In the genomic region with DNA sequence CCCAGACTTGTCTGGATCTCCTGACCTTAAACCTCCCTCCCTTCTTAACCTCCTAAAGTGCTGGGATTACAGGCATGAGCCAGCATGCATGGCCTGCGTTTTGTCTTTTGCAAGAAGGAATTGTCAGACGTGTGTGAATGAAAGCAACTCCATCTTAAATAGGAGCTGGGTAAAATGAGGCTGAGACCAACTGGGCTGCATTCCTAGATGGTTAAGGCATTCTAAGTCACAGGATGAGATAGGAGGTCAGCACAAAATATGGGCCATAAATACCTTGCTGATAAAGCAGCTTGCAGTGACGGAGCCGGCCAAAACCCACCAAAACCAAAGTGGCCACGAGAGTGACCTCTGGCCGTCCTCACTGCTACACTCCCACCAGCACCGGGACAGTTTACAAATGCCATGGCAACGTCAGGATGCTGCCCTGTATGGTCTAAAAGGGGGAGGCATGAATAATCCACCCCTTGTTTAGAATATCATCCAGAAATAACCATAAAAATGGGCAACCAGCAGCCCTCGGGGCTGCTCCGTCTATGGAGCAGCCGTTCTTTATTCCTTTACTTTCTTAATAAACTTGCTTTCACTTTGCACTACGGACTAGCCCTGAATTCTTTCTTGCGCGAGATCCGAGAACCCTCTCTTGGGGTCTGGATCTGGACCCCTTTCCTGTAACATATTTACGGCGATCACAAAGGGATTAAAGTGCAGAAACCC, we compare ENCODE assay signal across 10 cellular contexts. TPM values are rescaled to one million over a fixed set of nuclear protein-coding genes. Genes with fewer than 3 reads are reported as not detected.
DNase-seq lines count a peak whose midpoint lies in the region; TF ChIP-seq lines count a peak whose summit lies in the region.
"Had no signal": no experiment of that assay in that cellular context is flagged by ENCODE, and none has a peak within 500 bp of the region (broad histone marks: within the 10 kb centered on the region; RNA-seq: fewer than 3 reads in every experiment).

No MANE protein-coding gene starts in this region.

- H3K4me1 ChIP-seq in mucosa of rectum (ENCODE audit: control insufficient read depth in 2 of 2, insufficient read depth in 2 of 2, low read length in 2 of 2) (no peaks in the 10 kb centered on the region), urinary bladder (ENCODE audit: insufficient read depth) (no peaks in the 10 kb centered on the region)
- H3K4me1 ChIP-seq: body of pancreas had no signal

- in situ Hi-C loops in astrocyte of the spinal cord (cut with HindIII; ENCODE audit: low sequenced_read_pairs) = no loop called here

- no peaks in the 10 kb centered on the region for H3K9me3 Mint-ChIP-seq in activated naive CD4-positive, alpha-beta T cell treated with anti-CD3 and anti-CD28 coated beads, Interleukin-2, amount 10 ng/mL, durations not matched to agents 7 days and 5 days

- CTCF ChIA-PET in activated naive CD4-positive, alpha-beta T cell treated with anti-CD3 and anti-CD28 coated beads, Interleukin-2, amount 10 ng/mL, durations not matched to agents 7 days and 5 days (lab: Charles Lee) = no interaction called here

- H3K4me1 Mint-ChIP-seq in activated naive CD4-positive, alpha-beta T cell treated with anti-CD3 and anti-CD28 coated beads, Interleukin-2, amount 10 ng/mL, durations not matched to agents 7 days and 5 days = no peaks in the 10 kb centered on the region

- peaks cover 11% of the 10 kb centered on the region for H3K27me3 Mint-ChIP-seq in activated naive CD4-positive, alpha-beta T cell treated with anti-CD3 and anti-CD28 coated beads, Interleukin-2, amount 10 ng/mL, durations not matched to agents 7 days and 5 days

- H3K27ac Mint-ChIP-seq in activated naive CD4-positive, alpha-beta T cell treated with anti-CD3 and anti-CD28 coated beads, Interleukin-2, amount 10 ng/mL, durations not matched to agents 7 days and 5 days = no peak overlapping the region

- no peaks in the 10 kb centered on the region for H3K36me3 Mint-ChIP-seq in activated naive CD4-positive, alpha-beta T cell treated with anti-CD3 and anti-CD28 coated beads, Interleukin-2, amount 10 ng/mL, durations not matched to agents 7 days and 5 days

- H3K4me3 ChIP-seq in astrocyte of the spinal cord (ENCODE audit: low read depth, low read length) (peak overlapping the region; percentile 44), mucosa of rectum (ENCODE audit: low read length in 2 of 2) (peak overlapping the region; percentile 40 to 70), urinary bladder (ENCODE audit: low read depth, low read length) (peak overlapping the region; percentile 38)
- H3K4me3 ChIP-seq: body of pancreas had no signal

- no peaks in the 10 kb centered on the region for H3K27me3 ChIP-seq in mucosa of rectum (ENCODE audit: control insufficient read depth in 2 of 2, insufficient read depth in 2 of 2, low read length in 2 of 2)
- H3K27me3 ChIP-seq: body of pancreas had no signal

- peak overlapping the region in 1 of 2 donors; percentile 26 for H3K9ac ChIP-seq in mucosa of rectum (ENCODE audit: low read depth in 1 of 2, low read length in 2 of 2)

- H3K27ac ChIP-seq in mucosa of rectum (ENCODE audit: low read depth in 2 of 2, low read length in 2 of 2) (no peak overlapping the region), urinary bladder (ENCODE audit: low read depth) (no peak overlapping the region)
- H3K27ac ChIP-seq: body of pancreas, C4-2B had no signal

- no peaks in the 10 kb centered on the region for H3K9me3 ChIP-seq in mucosa of rectum (ENCODE audit: control insufficient read depth in 2 of 2, low read length in 2 of 2)
- H3K9me3 ChIP-seq: body of pancreas had no signal

- DNase-seq in activated naive CD4-positive, alpha-beta T cell treated with anti-CD3 and anti-CD28 coated beads, Interleukin-2, amount 10 ng/mL, durations not matched to agents 7 days and 5 days = no peak
- DNase-seq in activated naive CD4-positive, alpha-beta T cell (lab: John Stamatoyannopoulos, UW) = no peak
- peak; percentile 63 for DNase-seq in astrocyte of the spinal cord (ENCODE audit: low read depth, low spot score)
- DNase-seq in GOT3 (lab: John Stamatoyannopoulos, UW) = no peak
- no peak for DNase-seq in activated CD4-positive, alpha-beta T cell treated with anti-CD3 and anti-CD28 coated beads for 1 hour
- DNase-seq in kidney tubule cell (ENCODE audit: low spot score) = no peak
- DNase-seq: body of pancreas had no signal

- no peaks in the 10 kb centered on the region for H3K36me3 ChIP-seq in mucosa of rectum (ENCODE audit: control insufficient read depth in 2 of 2, insufficient read depth in 2 of 2, low read length in 2 of 2)
- no peaks in the 10 kb centered on the region for H3K36me3 ChIP-seq in urinary bladder (ENCODE audit: insufficient read depth)

- H3K4me3 Mint-ChIP-seq in activated naive CD4-positive, alpha-beta T cell treated with anti-CD3 and anti-CD28 coated beads, Interleukin-2, amount 10 ng/mL, durations not matched to agents 7 days and 5 days = peak overlapping the region; percentile 24

- TF ChIP-seq CTCF in astrocyte of the spinal cord (IDR thresholded peaks at IDR 0.05; ENCODE audit: low read depth, low read length) = peak; percentile 11

- WGBS in urinary bladder = 19% methylated on average over 17 of the region's 17 CpGs

RNA-seq across cellular contexts. Expression of a gene that starts 41.2 kb away (rescaled TPM):
- 15.1 TPM for total RNA-seq in urinary bladder
- 9.8 TPM for polyA plus RNA-seq in urinary bladder
